Comparison of ENCODE assay signal across 8 cellular contexts in the genomic region with DNA sequence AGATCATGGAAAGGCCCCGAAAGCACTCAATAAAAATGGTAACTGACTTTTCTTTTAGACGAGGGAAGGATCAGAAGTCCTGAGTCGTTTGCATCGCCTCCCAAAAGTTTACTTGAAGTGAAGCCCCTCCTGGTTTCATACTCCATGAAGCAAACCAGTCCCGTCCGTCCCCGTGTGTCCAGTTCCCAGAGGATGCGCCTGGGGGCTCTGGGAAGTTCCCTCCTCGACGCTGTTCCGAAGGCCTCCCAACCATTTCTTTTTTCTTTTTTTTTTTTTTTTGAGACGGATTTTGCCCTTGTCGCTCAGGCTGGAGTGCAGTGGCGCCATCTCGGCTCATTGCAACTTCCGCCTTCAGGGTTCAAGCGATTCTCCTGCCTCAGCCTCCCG. TPM values are rescaled to one million over a fixed set of nuclear protein-coding genes. Genes with fewer than 3 reads are reported as not detected.
A peak's percentile ranks its signal among the peaks of the same experiment; 100 is the strongest.
DNase-seq lines count a peak whose midpoint lies in the region; FAIRE-seq and TF ChIP-seq lines count a peak whose summit lies in the region.

No MANE protein-coding gene starts in this region.

- H3K79me2 ChIP-seq in DOHH2 (ENCODE audit: control insufficient read depth, low read length), result no peaks in the 10 kb centered on the region

- H3K4me2 ChIP-seq in DOHH2 (ENCODE audit: low read length), result peak overlapping the region; percentile 73

- TF ChIP-seq CTCF in DOHH2 (IDR thresholded peaks at IDR 0.05; ENCODE audit: low read depth, low read length, poor library complexity, severe bottlenecking) (no peak), VCaP (conservative IDR thresholded peaks at IDR 0.05) (no peak), foreskin fibroblast (IDR thresholded peaks at IDR 0.05; ENCODE audit: low read depth, low read length) (no peak), prostate gland (IDR thresholded peaks at IDR 0.05) (no peak)

- WGBS in prostate gland, result 20% methylated on average over 18 of the region's 18 CpGs

- no peaks in the 10 kb centered on the region for H4K20me1 ChIP-seq in DOHH2 (ENCODE audit: control insufficient read depth, insufficient read depth, low read depth, low read length)

- DNase-seq in foreskin fibroblast (no peak), prostate gland (ENCODE audit: low spot score) (no peak), NCI-H1048 (lab: John Stamatoyannopoulos, UW) (no peak), HTR-8/SVneo (ENCODE audit: insufficient read length, low spot score) (no peak), posterior cingulate gyrus (no peak), RCC 7860 (ENCODE audit: low spot score) (no peak)

- FAIRE-seq in HTR-8/SVneo (lab: Jason Lieb, UNC) (no peak), RCC 7860 (lab: Jason Lieb, UNC) (no peak)

- H3K27me3 ChIP-seq in DOHH2 (ENCODE audit: control insufficient read depth, low read length) (no peaks in the 10 kb centered on the region), prostate gland (replicated peaks; ENCODE audit: insufficient read depth) (no peaks in the 10 kb centered on the region)

- peaks cover 12% of the 10 kb centered on the region for H3K4me1 ChIP-seq in DOHH2 (ENCODE audit: control insufficient read depth, low read length)
- H3K4me1 ChIP-seq in prostate gland (replicated peaks), result no peaks in the 10 kb centered on the region

- peak overlapping the region; percentile 88 for H3K4me3 ChIP-seq in DOHH2 (ENCODE audit: low read length)
- peak overlapping the region; percentile 78 to 82 for H3K4me3 ChIP-seq in foreskin fibroblast (ENCODE audit: low read depth in 1 of 2, low read length in 2 of 2)
- H3K4me3 ChIP-seq in prostate gland, result peak overlapping the region; percentile 48 to 67

- H3K27ac ChIP-seq in DOHH2 (ENCODE audit: low read depth, low read length) (peak overlapping the region; percentile 41), VCaP (peak overlapping the region; percentile 82), prostate gland (peak overlapping the region; percentile 95 to 98)

- peaks cover 20% of the 10 kb centered on the region for H3K36me3 ChIP-seq in DOHH2 (ENCODE audit: control insufficient read depth, low read length)
- peaks cover 0 to 6% of the 10 kb centered on the region in 2 donors for H3K36me3 ChIP-seq in prostate gland

- H3F3A ChIP-seq in DOHH2 (ENCODE audit: control insufficient read depth, insufficient read depth), result peaks cover 12% of the 10 kb centered on the region

- intact Hi-C loops in prostate gland (cut with DNase I) (no loop called here), posterior cingulate gyrus (cut with DNase I) (loop anchor here (2.0 kb wide), 1 partner anchor 14 kb away; a partner anchor contains a TSS)

- H3K9me3 ChIP-seq in DOHH2 (ENCODE audit: control insufficient read depth, insufficient read depth, low read length) (no peaks in the 10 kb centered on the region), prostate gland (no peaks in the 10 kb centered on the region)

- no peaks in the 10 kb centered on the region for H3K9me2 ChIP-seq in DOHH2 (replicated peaks; ENCODE audit: control insufficient read depth, low read length)

- TF ChIP-seq POLR2A in prostate gland (IDR thresholded peaks at IDR 0.05), result no peak

RNA-seq across cellular contexts. Expression of a gene that starts 0.7 kb away (rescaled TPM):
- 10 to 100 TPM; 16.7 to 25.6 TPM for total RNA-seq in prostate gland

RNA-seq across cellular contexts. Expression of a gene that starts 13.3 kb away (rescaled TPM):
- total RNA-seq in prostate gland, result 10 to 100 TPM; 53.3 to 66.0 TPM

RNA-seq across cellular contexts. Expression of a gene that starts 31.8 kb away (rescaled TPM):
- total RNA-seq in prostate gland, result 10 to 100 TPM in 1 of 2 donors, 1 to 10 TPM in 1; 3.9 to 17.0 TPM

RNA-seq across cellular contexts. Expression of a gene that starts 53.2 kb away (rescaled TPM):
- total RNA-seq in prostate gland, result 10 to 100 TPM; 36.8 to 72.7 TPM

Comparison
In these comparisons a context has a peak if more than half of its experiments do, and no peak if none do; other contexts are left out.
1. H3K27ac ChIP-seq: peak in every context shown above with its lines; median percentile 96 in prostate gland; 82 in VCaP; 41 in DOHH2.